Comparison of ENCODE assay signal across 8 cellular contexts in the genomic region with DNA sequence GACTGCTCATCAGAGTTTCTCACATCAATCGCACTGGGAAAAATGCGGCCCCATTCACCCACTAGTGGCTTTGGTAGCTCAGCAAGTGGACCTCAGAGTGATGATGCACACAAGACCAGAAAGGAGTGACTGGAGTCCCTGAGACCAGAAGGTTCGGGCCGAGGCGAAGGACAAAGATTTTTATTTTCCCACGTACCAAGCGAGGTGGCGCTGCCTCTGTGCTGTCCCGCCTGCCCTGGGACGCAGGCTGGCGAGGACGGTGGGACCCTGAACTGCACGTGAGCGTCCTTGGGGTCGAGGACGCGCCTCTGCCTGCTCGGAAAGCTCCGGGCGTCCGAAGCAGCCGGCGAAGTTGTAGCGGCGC. TPM values are rescaled to one million over a fixed set of nuclear protein-coding genes. Genes with fewer than 3 reads are reported as not detected.
A peak's percentile ranks its signal among the peaks of the same experiment; 100 is the strongest.
DNase-seq lines count a peak whose midpoint lies in the region; ATAC-seq and TF ChIP-seq lines count a peak whose summit lies in the region.
"Not testable (repeated sequence)": the region's sequence is repeated elsewhere in the genome, so short reads cannot be mapped to it uniquely, and the experiment has no call there.

No MANE protein-coding gene starts in this region.

- H3K9me3 Mint-ChIP-seq in activated CD4-positive, alpha-beta T cell treated with anti-CD3 and anti-CD28 coated beads, Interleukin-2, amount 10 ng/mL, durations not matched to agents 7 days and 5 days; effector memory CD8-positive, alpha-beta T cell: not testable (repeated sequence)

- peak overlapping the region; percentile 94 for H3K4me3 Mint-ChIP-seq in activated CD4-positive, alpha-beta T cell treated with anti-CD3 and anti-CD28 coated beads, Interleukin-2, amount 10 ng/mL, durations not matched to agents 7 days and 5 days
- H3K4me3 Mint-ChIP-seq in effector memory CD8-positive, alpha-beta T cell: peak overlapping the region; percentile 93 to 100

- intact Hi-C loops in gastrocnemius medialis (cut with DNase I; ENCODE audit: low total_unique reads): not testable (repeated sequence)

- in situ Hi-C loops in gastrocnemius medialis (cut with MboI; ENCODE audit: low sequenced_read_pairs in 4 of 4): not testable (repeated sequence)

- H3K36me3 ChIP-seq in gastrocnemius medialis: not testable (repeated sequence)

- CTCF ChIA-PET in activated CD4-positive, alpha-beta T cell treated with anti-CD3 and anti-CD28 coated beads, Interleukin-2, amount 10 ng/mL, durations not matched to agents 7 days and 5 days (lab: Charles Lee): not testable (repeated sequence)

- H3K27ac ChIP-seq in gastrocnemius medialis: peak overlapping the region; percentile 85 to 91 (median 88)

- ATAC-seq in GM18907 (IDR thresholded peaks at IDR 0.05; ENCODE audit: unreplicated experiment): peak; percentile 45
- ATAC-seq in HG02642 (IDR thresholded peaks at IDR 0.05; ENCODE audit: poor library complexity, unreplicated experiment): peak; percentile 38
- peak; percentile 48 for ATAC-seq in effector memory CD8-positive, alpha-beta T cell (replicated peaks)
- ATAC-seq in gastrocnemius medialis: peak; percentile 4 to 20

- peak overlapping the region; percentile 63 for H3K4me3 ChIP-seq in Jurkat, Clone E6-1 (ENCODE audit: low read length)
- peak overlapping the region; percentile 75 to 88 (median 80) for H3K4me3 ChIP-seq in gastrocnemius medialis

- POLR2A ChIA-PET in activated CD4-positive, alpha-beta T cell treated with anti-CD3 and anti-CD28 coated beads, Interleukin-2, amount 10 ng/mL, durations not matched to agents 7 days and 5 days (lab: Charles Lee): not testable (repeated sequence)

- H3K27me3 ChIP-seq in gastrocnemius medialis: not testable (repeated sequence)

- DNase-seq in AG08396 (ENCODE audit: low spot score) (peak; percentile 4), left kidney (ENCODE audit: low read depth, low spot score) (peak; percentile 58), gastrocnemius medialis (peak in 1 of 2 donors; percentile 19)
- not testable (repeated sequence) for DNase-seq in Jurkat, Clone E6-1 (ENCODE audit: low read depth, low spot score); effector memory CD8-positive, alpha-beta T cell
- DNase-seq in activated CD4-positive, alpha-beta T cell treated with anti-CD3 and anti-CD28 coated beads, Interleukin-2, amount 10 ng/mL, durations not matched to agents 7 days and 5 days: peak; percentile 6

- H3K9me3 ChIP-seq in gastrocnemius medialis: not testable (repeated sequence)

- peaks cover 37% of the 10 kb centered on the region for H3K4me1 Mint-ChIP-seq in activated CD4-positive, alpha-beta T cell treated with anti-CD3 and anti-CD28 coated beads, Interleukin-2, amount 10 ng/mL, durations not matched to agents 7 days and 5 days
- H3K4me1 Mint-ChIP-seq in effector memory CD8-positive, alpha-beta T cell (ENCODE audit: low read depth in 2 of 2): peaks cover 34 to 35% of the 10 kb centered on the region in 2 donors

- H3K36me3 Mint-ChIP-seq in activated CD4-positive, alpha-beta T cell treated with anti-CD3 and anti-CD28 coated beads, Interleukin-2, amount 10 ng/mL, durations not matched to agents 7 days and 5 days (ENCODE audit: low read depth): not testable (repeated sequence)
- peaks cover 16% of the 10 kb centered on the region for H3K36me3 Mint-ChIP-seq in effector memory CD8-positive, alpha-beta T cell (ENCODE audit: insufficient read depth)

- peak overlapping the region; percentile 91 for H3K27ac Mint-ChIP-seq in activated CD4-positive, alpha-beta T cell treated with anti-CD3 and anti-CD28 coated beads, Interleukin-2, amount 10 ng/mL, durations not matched to agents 7 days and 5 days
- peak overlapping the region; percentile 92 to 94 for H3K27ac Mint-ChIP-seq in effector memory CD8-positive, alpha-beta T cell

- peaks cover 24 to 28% of the 10 kb centered on the region in 2 donors for H3K4me1 ChIP-seq in gastrocnemius medialis

- H3K27me3 Mint-ChIP-seq in activated CD4-positive, alpha-beta T cell treated with anti-CD3 and anti-CD28 coated beads, Interleukin-2, amount 10 ng/mL, durations not matched to agents 7 days and 5 days; effector memory CD8-positive, alpha-beta T cell: not testable (repeated sequence)

- not testable (repeated sequence) for TF ChIP-seq CTCF in gastrocnemius medialis (IDR thresholded peaks at IDR 0.05 in 4 of 5, conservative IDR thresholded peaks at IDR 0.05 in 1 of 5)

- TF ChIP-seq POLR2A in gastrocnemius medialis (IDR thresholded peaks at IDR 0.05): not testable (repeated sequence)

RNA-seq across cellular contexts. Expression of gene TIMM23, which starts 0.6 kb away (rescaled TPM):
- 186 TPM for polyA plus RNA-seq in Jurkat, Clone E6-1 (2012; ENCODE audit: insufficient read depth, insufficient read length)
- total RNA-seq in activated CD4-positive, alpha-beta T cell treated with anti-CD3 and anti-CD28 coated beads, Interleukin-2, amount 10 ng/mL, durations not matched to agents 7 days and 5 days: 10 to 100 TPM; 49.0 to 54.5 TPM
- 100 to 1,000 TPM; 105 to 134 (median 126) TPM for total RNA-seq in gastrocnemius medialis

RNA-seq across cellular contexts. Expression of gene NCOA4, which starts 58.7 kb away (rescaled TPM):
- 55.2 TPM for polyA plus RNA-seq in Jurkat, Clone E6-1 (2012; ENCODE audit: insufficient read depth, insufficient read length)
- 100 to 1,000 TPM; 148 to 171 TPM for total RNA-seq in activated CD4-positive, alpha-beta T cell treated with anti-CD3 and anti-CD28 coated beads, Interleukin-2, amount 10 ng/mL, durations not matched to agents 7 days and 5 days
- 100 to 1,000 TPM; 139 to 173 (median 157) TPM for total RNA-seq in gastrocnemius medialis
